ENCODE assay signal across 8 cellular contexts in the genomic region with DNA sequence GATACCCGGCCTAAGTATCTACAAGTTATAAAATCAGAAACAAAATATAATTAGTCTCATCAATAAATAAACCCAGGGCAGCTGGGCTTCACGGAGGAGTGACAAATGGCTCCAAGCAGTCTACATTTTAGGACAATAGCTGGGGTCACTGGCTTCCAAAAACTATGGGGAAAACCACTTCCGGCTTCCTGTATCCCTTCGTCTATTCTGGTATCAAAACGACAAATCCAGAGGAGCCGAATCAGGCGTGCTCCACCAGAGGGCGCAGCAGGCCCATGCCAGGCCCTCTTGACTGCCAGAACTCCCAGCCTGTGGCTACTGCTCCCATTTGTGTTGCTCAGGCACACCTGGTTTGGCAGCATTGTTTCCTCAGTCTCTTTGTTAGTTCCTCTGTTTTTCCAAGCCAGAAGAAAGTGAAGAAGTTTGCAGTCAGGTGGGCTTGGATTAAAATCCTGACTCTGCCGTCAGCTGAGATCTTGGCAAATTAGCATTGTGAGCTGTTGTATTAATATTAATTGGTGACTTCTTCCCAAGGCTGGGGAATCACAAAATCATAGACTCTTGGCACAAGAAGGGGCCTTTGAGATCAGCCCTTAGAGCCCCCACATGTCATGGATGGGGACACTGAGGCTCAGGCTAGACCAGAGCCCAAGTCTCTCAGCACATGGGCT. TPM values are rescaled to one million over a fixed set of nuclear protein-coding genes. Genes with fewer than 3 reads are reported as not detected.
DNase-seq lines count a peak whose midpoint lies in the region; ATAC-seq and TF ChIP-seq lines count a peak whose summit lies in the region.

No MANE protein-coding gene starts in this region.

- peak overlapping the region in 4 of 7 donors; percentile 19 to 71 (median 32) for H3K27ac Mint-ChIP-seq in CD14-positive monocyte
- H3K27ac Mint-ChIP-seq in WTC11: no peak overlapping the region

- ATAC-seq in WTC11 (peak; percentile 98), HG03521 (IDR thresholded peaks at IDR 0.05; ENCODE audit: unreplicated experiment) (no peak)

- POLR2A ChIA-PET in WTC11 (lab: Charles Lee): no interaction called here

- peaks cover 0 to 4% (median 0%) of the 10 kb centered on the region in 3 donors for H3K27me3 Mint-ChIP-seq in CD14-positive monocyte (ENCODE audit: low read depth in 3 of 3)
- no peaks in the 10 kb centered on the region for H3K27me3 Mint-ChIP-seq in WTC11 (ENCODE audit: low read depth)

- DNase-seq in CD14-positive monocyte (ENCODE audit: low spot score): peak; percentile 77
- DNase-seq in HAP-1 (ENCODE audit: low spot score in 2 of 2): peak; percentile 86 to 93
- peak; percentile 39 for DNase-seq in NCI-H2227 treated with DMSO at 0.1 percent for 48 hours (lab: John Stamatoyannopoulos, UW)
- peak; percentile 93 for DNase-seq in WTC11 (ENCODE audit: low spot score)
- peak in 59 of 61 donors; percentile 8 to 92 (median 76) for DNase-seq in caudate nucleus (lab: John Stamatoyannopoulos, UW)
- DNase-seq in kidney epithelial cell (ENCODE audit: low read depth): no peak
- peak; percentile 85 for DNase-seq in stimulated activated CD4-positive, alpha-beta T cell treated with anti-CD3 and anti-CD28 coated beads, Interleukin-15, amount 100 ng/mL, for 24 hours

- peak; percentile 97 for TF ChIP-seq CTCF in CD14-positive monocyte (IDR thresholded peaks at IDR 0.05)
- TF ChIP-seq CTCF in WTC11 (IDR thresholded peaks at IDR 0.05): peak; percentile 84
- TF ChIP-seq CTCF in kidney epithelial cell (IDR thresholded peaks at IDR 0.05; ENCODE audit: insufficient read depth, low read length, poor library complexity, severe bottlenecking): peak; percentile 97

- H3K4me1 ChIP-seq in HAP-1: peaks cover 3% of the 10 kb centered on the region; the same call in 1 of the 2 replicates

- H3K27ac ChIP-seq in caudate nucleus (ENCODE audit: low read depth, low read length): no peak overlapping the region

- no peaks in the 10 kb centered on the region for H3K27me3 ChIP-seq in HAP-1 (ENCODE audit: low read depth)
- no peaks in the 10 kb centered on the region for H3K27me3 ChIP-seq in kidney epithelial cell (ENCODE audit: control insufficient read depth, insufficient read depth, low read length)

- H3K36me3 ChIP-seq in HAP-1 (replicated peaks): no peaks in the 10 kb centered on the region
- no peaks in the 10 kb centered on the region for H3K36me3 ChIP-seq in kidney epithelial cell (ENCODE audit: control insufficient read depth, insufficient read depth, low read length)

- H3K9me3 Mint-ChIP-seq in CD14-positive monocyte (peaks cover 0 to 3% (median 2%) of the 10 kb centered on the region in 7 donors), WTC11 (no peaks in the 10 kb centered on the region)

- H3K4me3 Mint-ChIP-seq in CD14-positive monocyte (no peak overlapping the region), WTC11 (no peak overlapping the region)

- H3K36me3 Mint-ChIP-seq in CD14-positive monocyte (peaks cover 3 to 10% of the 10 kb centered on the region in 2 donors), WTC11 (no peaks in the 10 kb centered on the region)

- in situ Hi-C loops in HAP-1 (cut with MboI; ENCODE audit: low sequenced_read_pairs): loop anchor here (5.0 kb wide), 2 partner anchors 69 to 184 kb away; no protein-coding TSS in a partner anchor

- H3K4me3 ChIP-seq in HAP-1 (no peak overlapping the region), kidney epithelial cell (ENCODE audit: low read depth, low read length) (no peak overlapping the region)

- H3K4me1 Mint-ChIP-seq in CD14-positive monocyte (peaks cover 26% of the 10 kb centered on the region), WTC11 (peaks cover 10% of the 10 kb centered on the region)

- CTCF ChIA-PET in WTC11 (lab: Charles Lee): interaction anchor here (0.7 to 4.7 kb wide), 12 partner anchors 8 to 187 kb away, joined by 3 to 32 read pairs (median 8); a partner anchor contains a TSS

- H3K9me3 ChIP-seq in HAP-1: no peaks in the 10 kb centered on the region

- intact Hi-C loops in CD14-positive monocyte (cut with micrococcal nuclease): loop anchor here (5.0 to 10.0 kb wide), 3 partner anchors 52 to 189 kb away; a partner anchor contains a TSS

TF ChIP-seq in WTC11, 78 proteins besides CTCF, POLR2A, EP300 and RAD21:
- TF ChIP-seq GABPB1 (CRISPR knock-in tag; IDR thresholded peaks at IDR 0.05) (no peak), IRF2 (CRISPR knock-in tag; IDR thresholded peaks at IDR 0.05; ENCODE audit: borderline replicate concordance, low read depth) (no peak), MYBL2 (CRISPR knock-in tag; IDR thresholded peaks at IDR 0.05) (no peak), EMX1 (CRISPR knock-in tag; IDR thresholded peaks at IDR 0.05) (no peak), NFE2L1 (CRISPR knock-in tag; IDR thresholded peaks at IDR 0.05) (no peak), PRRX2 (CRISPR knock-in tag; IDR thresholded peaks at IDR 0.05) (no peak), MXD4 (CRISPR knock-in tag; IDR thresholded peaks at IDR 0.05; ENCODE audit: borderline replicate concordance) (no peak), ELF4 (CRISPR knock-in tag; IDR thresholded peaks at IDR 0.05; ENCODE audit: low read depth) (no peak), RORB (CRISPR knock-in tag; IDR thresholded peaks at IDR 0.05) (no peak)
- TF ChIP-seq, protein P1, sequence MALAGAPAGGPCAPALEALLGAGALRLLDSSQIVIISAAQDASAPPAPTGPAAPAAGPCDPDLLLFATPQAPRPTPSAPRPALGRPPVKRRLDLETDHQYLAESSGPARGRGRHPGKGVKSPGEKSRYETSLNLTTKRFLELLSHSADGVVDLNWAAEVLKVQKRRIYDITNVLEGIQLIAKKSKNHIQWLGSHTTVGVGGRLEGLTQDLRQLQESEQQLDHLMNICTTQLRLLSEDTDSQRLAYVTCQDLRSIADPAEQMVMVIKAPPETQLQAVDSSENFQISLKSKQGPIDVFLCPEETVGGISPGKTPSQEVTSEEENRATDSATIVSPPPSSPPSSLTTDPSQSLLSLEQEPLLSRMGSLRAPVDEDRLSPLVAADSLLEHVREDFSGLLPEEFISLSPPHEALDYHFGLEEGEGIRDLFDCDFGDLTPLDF (CRISPR knock-in tag; IDR thresholded peaks at IDR 0.05): no peak
- TF ChIP-seq, protein P2, sequence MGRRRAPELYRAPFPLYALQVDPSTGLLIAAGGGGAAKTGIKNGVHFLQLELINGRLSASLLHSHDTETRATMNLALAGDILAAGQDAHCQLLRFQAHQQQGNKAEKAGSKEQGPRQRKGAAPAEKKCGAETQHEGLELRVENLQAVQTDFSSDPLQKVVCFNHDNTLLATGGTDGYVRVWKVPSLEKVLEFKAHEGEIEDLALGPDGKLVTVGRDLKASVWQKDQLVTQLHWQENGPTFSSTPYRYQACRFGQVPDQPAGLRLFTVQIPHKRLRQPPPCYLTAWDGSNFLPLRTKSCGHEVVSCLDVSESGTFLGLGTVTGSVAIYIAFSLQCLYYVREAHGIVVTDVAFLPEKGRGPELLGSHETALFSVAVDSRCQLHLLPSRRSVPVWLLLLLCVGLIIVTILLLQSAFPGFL (CRISPR knock-in tag; IDR thresholded peaks at IDR 0.05; ENCODE audit: borderline replicate concordance): no peak
- TF ChIP-seq, protein P3, sequence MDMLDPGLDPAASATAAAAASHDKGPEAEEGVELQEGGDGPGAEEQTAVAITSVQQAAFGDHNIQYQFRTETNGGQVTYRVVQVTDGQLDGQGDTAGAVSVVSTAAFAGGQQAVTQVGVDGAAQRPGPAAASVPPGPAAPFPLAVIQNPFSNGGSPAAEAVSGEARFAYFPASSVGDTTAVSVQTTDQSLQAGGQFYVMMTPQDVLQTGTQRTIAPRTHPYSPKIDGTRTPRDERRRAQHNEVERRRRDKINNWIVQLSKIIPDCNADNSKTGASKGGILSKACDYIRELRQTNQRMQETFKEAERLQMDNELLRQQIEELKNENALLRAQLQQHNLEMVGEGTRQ (CRISPR knock-in tag; IDR thresholded peaks at IDR 0.05): no peak

RNA-seq across cellular contexts. Expression of a gene that starts 11.6 kb away (rescaled TPM):
- polyA plus RNA-seq in CD14-positive monocyte: 10 to 100 TPM; 44.4 to 60.0 TPM
- 32.3 to 36.0 TPM (median 34.0 TPM) in 3 replicates for total RNA-seq in WTC11 (2021)
- total RNA-seq in kidney epithelial cell: 38.1 and 42.4 TPM in 2 replicates

RNA-seq across cellular contexts. Expression of a gene that starts 54.7 kb away (rescaled TPM):
- 100 to 1,000 TPM in 1 of 2 donors, 10 to 100 TPM in 1; 95.8 to 187 TPM for polyA plus RNA-seq in CD14-positive monocyte
- total RNA-seq in WTC11 (2021) (47.0 to 57.3 TPM (median 54.9 TPM) in 3 replicates), kidney epithelial cell (163 and 180 TPM in 2 replicates)
